8 cellular contexts compared by ENCODE assay signal in the genomic region with DNA sequence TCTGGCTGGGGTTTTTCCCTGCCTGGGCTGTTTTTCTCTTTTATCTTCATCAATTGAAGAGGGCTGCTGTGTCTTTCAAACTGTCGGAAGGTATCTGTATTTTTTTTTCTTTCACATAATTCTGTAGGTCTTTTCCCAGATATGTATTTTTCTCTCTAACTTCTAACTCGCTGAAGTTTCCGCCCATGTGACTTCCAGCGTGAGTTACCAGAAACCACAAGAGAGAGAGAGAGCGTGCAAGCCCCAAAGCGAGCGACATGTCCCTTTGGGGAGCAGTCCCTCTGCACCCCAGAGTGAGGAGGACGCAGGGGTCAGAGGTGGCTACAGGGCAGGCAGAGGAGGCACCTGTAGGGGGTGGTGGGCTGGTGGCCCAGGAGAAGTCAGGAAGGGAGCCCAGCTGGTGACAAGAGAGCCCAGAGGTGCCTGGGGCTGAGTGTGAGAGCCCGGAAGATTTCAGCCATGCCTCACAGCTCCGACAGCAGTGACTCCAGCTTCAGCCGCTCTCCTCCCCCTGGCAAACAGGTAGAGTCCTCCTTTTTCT. TPM values are rescaled to one million over a fixed set of nuclear protein-coding genes. Genes with fewer than 3 reads are reported as not detected.
DNase-seq lines count a peak whose midpoint lies in the region; ATAC-seq and TF ChIP-seq lines count a peak whose summit lies in the region.

Gene BATF, plus strand, starts transcription at position 246 of the 541 bp plus-strand sequence. Its CDS starts 214 bp downstream, at position 460.

- peak within 1 kb of the TSS; percentile 10 for H3K4me3 Mint-ChIP-seq in progenitor cell of endocrine pancreas (ENCODE audit: low read depth)

- TF ChIP-seq POLR2A in GM18505 (IDR thresholded peaks at IDR 0.05; ENCODE audit: borderline replicate concordance, extremely low read depth, insufficient read depth, insufficient read length) = peak; percentile 97

- no peaks in the 10 kb centered on the region for H3K36me3 Mint-ChIP-seq in progenitor cell of endocrine pancreas (ENCODE audit: insufficient read depth)

- no peaks in the 10 kb centered on the region for H3K9me3 Mint-ChIP-seq in progenitor cell of endocrine pancreas (ENCODE audit: low read depth)

- peak; percentile 41 to 94 (median 67) for DNase-seq in T-helper 2 cell
- peak; percentile 81 for DNase-seq in central memory CD4-positive, alpha-beta T cell
- no peak for DNase-seq in progenitor cell of endocrine pancreas (ENCODE audit: low spot score, unreplicated experiment)
- no peak for DNase-seq in NCI-H187 (lab: John Stamatoyannopoulos, UW)
- no peak for DNase-seq in mesenteric fat pad (ENCODE audit: low spot score)
- no peak for DNase-seq in ecto neural progenitor cell (ENCODE audit: low spot score)

- no peak for TF ChIP-seq CTCF in progenitor cell of endocrine pancreas (IDR thresholded peaks at IDR 0.05; ENCODE audit: unreplicated experiment)

- peak within 1 kb of the TSS; percentile 70 for H3K27ac Mint-ChIP-seq in progenitor cell of endocrine pancreas

- H3K27me3 Mint-ChIP-seq in progenitor cell of endocrine pancreas = peaks cover 14% of the 10 kb centered on the region

- ATAC-seq in GM18505 (IDR thresholded peaks at IDR 0.05; ENCODE audit: unreplicated experiment) = peak; percentile 41
- ATAC-seq in HG02938 (IDR thresholded peaks at IDR 0.05; ENCODE audit: unreplicated experiment) = peak; percentile 56

- H3K4me1 Mint-ChIP-seq in progenitor cell of endocrine pancreas (ENCODE audit: low read depth) = peaks cover 28% of the 10 kb centered on the region

RNA-seq across cellular contexts. Expression of gene BATF, which starts in this region (rescaled TPM):
- total RNA-seq in progenitor cell of endocrine pancreas = 0.55 TPM in 1 of 2 replicates, not detected in the other
- total RNA-seq in mesenteric fat pad = 8.1 TPM

Comparison
In these comparisons a context has a peak if more than half of its experiments do, and no peak if none do; other contexts are left out.
1. DNase-seq: peak in T-helper 2 cell (5 of 5) and central memory CD4-positive, alpha-beta T cell (single experiment); none in progenitor cell of endocrine pancreas (single experiment), NCI-H187 (0 of 2), mesenteric fat pad (single experiment) and ecto neural progenitor cell (single experiment).